Comparison of ENCODE assay signal across 14 cellular contexts in genomic region chr2:168802825-168803726, GRCh38. TPM values are rescaled to one million over a fixed set of nuclear protein-coding genes. Genes with fewer than 3 reads are reported as not detected.
A peak's percentile ranks its signal among the peaks of the same experiment; 100 is the strongest.
DNase-seq lines count a peak whose midpoint lies in the region; ATAC-seq and TF ChIP-seq lines count a peak whose summit lies in the region.
"Had no signal": no experiment of that assay in that cellular context is flagged by ENCODE, and none has a peak within 500 bp of the region (broad histone marks: within the 10 kb centered on the region; RNA-seq: fewer than 3 reads in every experiment).

No MANE protein-coding gene starts in this region.

- H3K4me1 ChIP-seq in colonic mucosa (peaks cover 12% of the 10 kb centered on the region), lower lobe of right lung (peaks cover 11% of the 10 kb centered on the region), suprapubic skin (no peaks in the 10 kb centered on the region)

- 58% methylated on average over 5 of the region's 5 CpGs for WGBS in suprapubic skin

- TF ChIP-seq POLR2A in suprapubic skin (IDR thresholded peaks at IDR 0.05) = no peak

- CTCF ChIA-PET in RWPE1 (lab: Yijun Ruan, JAX) = interaction anchor here (0.6 kb wide), 1 partner anchor 12 kb away, joined by 4 read pairs; no protein-coding TSS in a partner anchor

- no peak for TF ChIP-seq CTCF in colonic mucosa (IDR thresholded peaks at IDR 0.05)
- no peak for TF ChIP-seq CTCF in lower lobe of right lung (IDR thresholded peaks at IDR 0.05)
- no peak for TF ChIP-seq CTCF in suprapubic skin (IDR thresholded peaks at IDR 0.05)
- no peak for TF ChIP-seq CTCF in RWPE1 (conservative IDR thresholded peaks at IDR 0.05; ENCODE audit: low read depth)

- intact Hi-C loops in colonic mucosa (cut with DNase I) (no loop called here), lower lobe of right lung (cut with DNase I) (no loop called here)

- ATAC-seq in lower lobe of right lung = peak; percentile 48 to 73
- ATAC-seq: stimulated activated naive CD8-positive, alpha-beta T cell treated with anti-CD3 and anti-CD28 coated beads, Interleukin-15, amount 100 ng/mL, for 72 hours; T-cell had no signal

- peak overlapping the region; percentile 14 for H3K4me3 ChIP-seq in colonic mucosa
- peak overlapping the region; percentile 42 for H3K4me3 ChIP-seq in lower lobe of right lung
- peak overlapping the region; percentile 26 for H3K4me3 ChIP-seq in suprapubic skin

- H3K27ac ChIP-seq in colonic mucosa = peak overlapping the region; percentile 76
- H3K27ac ChIP-seq in lower lobe of right lung = peak overlapping the region; percentile 81
- H3K27ac ChIP-seq in suprapubic skin = peak overlapping the region; percentile 61
- H3K27ac ChIP-seq in RWPE1 = no peak overlapping the region

- TF ChIP-seq EP300 in suprapubic skin (IDR thresholded peaks at IDR 0.05) = no peak

- POLR2A ChIA-PET in RWPE1 (lab: Yijun Ruan, JAX; ENCODE audit: low non-redundant PET) = no interaction called here

- H3K27me3 ChIP-seq in colonic mucosa (no peaks in the 10 kb centered on the region), lower lobe of right lung (ENCODE audit: low read depth) (no peaks in the 10 kb centered on the region), suprapubic skin (no peaks in the 10 kb centered on the region)

- DNase-seq in NCI-H146 (lab: John Stamatoyannopoulos, UW) = peak; percentile 1
- no peak for DNase-seq in NCI-H146 treated with DMSO at 0.1 percent for 48 hours (lab: John Stamatoyannopoulos, UW; ENCODE audit: unreplicated experiment)
- DNase-seq in colonic mucosa = no peak
- no peak for DNase-seq in lower lobe of right lung
- no peak for DNase-seq in suprapubic skin (ENCODE audit: low spot score in 2 of 2)
- DNase-seq in effector CD8-positive, alpha-beta T cell (lab: John Stamatoyannopoulos, UW) = no peak
- DNase-seq in kidney tubule cell (ENCODE audit: low spot score) = no peak
- DNase-seq in RWPE1 (ENCODE audit: low spot score) = no peak
- DNase-seq: 8988T; activated CD4-positive, alpha-beta T cell treated with anti-CD3 and anti-CD28 coated beads, Interleukin-2, amount 10 ng/mL, durations not matched to agents 7 days and 5 days; activated naive CD4-positive, alpha-beta T cell treated with Interleukin-2 at 50 U/mL for 16 hours; posterior cingulate gyrus; stimulated activated naive CD8-positive, alpha-beta T cell treated with anti-CD3 and anti-CD28 coated beads, Interleukin-15, amount 100 ng/mL, for 72 hours; T-cell had no signal

- H3K36me3 ChIP-seq in colonic mucosa (no peaks in the 10 kb centered on the region), lower lobe of right lung (no peaks in the 10 kb centered on the region), suprapubic skin (no peaks in the 10 kb centered on the region)

- H3K9me3 ChIP-seq in colonic mucosa (no peaks in the 10 kb centered on the region), lower lobe of right lung (no peaks in the 10 kb centered on the region), suprapubic skin (no peaks in the 10 kb centered on the region)

- H3K9ac ChIP-seq in colonic mucosa (ENCODE audit: low read depth in 2 of 2, low read length in 2 of 2) = peak overlapping the region; percentile 50 to 65

RNA-seq across cellular contexts. Expression of gene NOSTRIN, which starts 0.6 kb away (rescaled TPM):
- total RNA-seq in colonic mucosa (10 to 100 TPM; 29.0 to 37.2 TPM), lower lobe of right lung (45.2 TPM), suprapubic skin (10 to 100 TPM in 2 of 4 donors, 1 to 10 TPM in 2; 7.1 to 38.2 (median 9.0) TPM)
- total RNA-seq: activated CD4-positive, alpha-beta T cell treated with anti-CD3 and anti-CD28 coated beads, Interleukin-2, amount 10 ng/mL, durations not matched to agents 7 days and 5 days had no signal
